25 cellular contexts compared by ENCODE assay signal in genomic region chr22:36544107-36544620, GRCh38. TPM values are rescaled to one million over a fixed set of nuclear protein-coding genes. Genes with fewer than 3 reads are reported as not detected.
A peak's percentile ranks its signal among the peaks of the same experiment; 100 is the strongest.
DNase-seq lines count a peak whose midpoint lies in the region; ATAC-seq, FAIRE-seq and TF ChIP-seq lines count a peak whose summit lies in the region.
"Had no signal": no experiment of that assay in that cellular context is flagged by ENCODE, and none has a peak within 500 bp of the region (broad histone marks: within the 10 kb centered on the region; RNA-seq: fewer than 3 reads in every experiment).

No MANE protein-coding gene starts in this region.

- CTCF ChIA-PET in naive thymus-derived CD4-positive, alpha-beta T cell (lab: Charles Lee), result no interaction called here

- H3K9ac ChIP-seq in astrocyte (ENCODE audit: low read length), result no peak overlapping the region

- H2AFZ ChIP-seq in astrocyte (ENCODE audit: low read depth, low read length), result no peak overlapping the region
- H2AFZ ChIP-seq: GM23338 had no signal

- no peak for FAIRE-seq in astrocyte (lab: Jason Lieb, UNC)

- peaks cover 3% of the 10 kb centered on the region for H3K27me3 Mint-ChIP-seq in astrocyte (ENCODE audit: low read depth, unreplicated experiment)
- H3K27me3 Mint-ChIP-seq in naive thymus-derived CD4-positive, alpha-beta T cell, result peaks cover 0 to 16% (median 9%) of the 10 kb centered on the region in 5 donors

- no peaks in the 10 kb centered on the region for H3K9me3 Mint-ChIP-seq in astrocyte (ENCODE audit: unreplicated experiment)
- no peaks in the 10 kb centered on the region for H3K9me3 Mint-ChIP-seq in naive thymus-derived CD4-positive, alpha-beta T cell
- H3K9me3 Mint-ChIP-seq: activated naive CD4-positive, alpha-beta T cell treated with anti-CD3 and anti-CD28 coated beads, Interleukin-2, amount 50 U/mL, for 72 hours; activated T-cell treated with anti-CD3 and anti-CD28 coated beads, Interleukin-2, amount 50 U/mL, for 4 hours; endodermal cell; GM23338; mesothelial cell of epicardium had no signal

- peaks cover 19% of the 10 kb centered on the region for H3K4me1 Mint-ChIP-seq in astrocyte (ENCODE audit: low read depth, unreplicated experiment)
- peaks cover 0 to 36% (median 5%) of the 10 kb centered on the region in 7 donors for H3K4me1 Mint-ChIP-seq in naive thymus-derived CD4-positive, alpha-beta T cell

- peak overlapping the region; percentile 12 for H3K4me2 ChIP-seq in astrocyte (ENCODE audit: low read length)
- H3K4me2 ChIP-seq: GM23338, smooth muscle cell had no signal

- no peaks in the 10 kb centered on the region for H3K27me3 ChIP-seq in astrocyte (ENCODE audit: insufficient read depth, low read length)
- H3K27me3 ChIP-seq in foreskin keratinocyte, result no peaks in the 10 kb centered on the region
- no peaks in the 10 kb centered on the region for H3K27me3 ChIP-seq in naive thymus-derived CD4-positive, alpha-beta T cell (ENCODE audit: control insufficient read depth in 2 of 2, insufficient read depth in 2 of 2, low read length in 2 of 2)
- H3K27me3 ChIP-seq: colonic mucosa had no signal

- H3K9me3 ChIP-seq in astrocyte (ENCODE audit: insufficient read depth, low read depth, low read length), result no peaks in the 10 kb centered on the region
- H3K9me3 ChIP-seq in naive thymus-derived CD4-positive, alpha-beta T cell (ENCODE audit: control insufficient read depth in 2 of 3, low read length in 3 of 3), result no peaks in the 10 kb centered on the region
- H3K9me3 ChIP-seq: colonic mucosa, prostate gland, stomach had no signal

- H3K27ac ChIP-seq in astrocyte (ENCODE audit: low read depth, low read length), result no peak overlapping the region
- no peak overlapping the region for H3K27ac ChIP-seq in foreskin keratinocyte
- no peak overlapping the region for H3K27ac ChIP-seq in naive thymus-derived CD4-positive, alpha-beta T cell (ENCODE audit: low read depth, low read length)
- H3K27ac ChIP-seq: colonic mucosa, prostate gland, stomach had no signal

- POLR2A ChIA-PET in naive thymus-derived CD4-positive, alpha-beta T cell (lab: Charles Lee), result interaction anchor here (0.6 kb wide), 1 partner anchor 1042 kb away, joined by 3 read pairs; no protein-coding TSS in a partner anchor

- H3K36me3 Mint-ChIP-seq in astrocyte (ENCODE audit: low read depth, unreplicated experiment), result peaks cover 2% of the 10 kb centered on the region
- no peaks in the 10 kb centered on the region for H3K36me3 Mint-ChIP-seq in naive thymus-derived CD4-positive, alpha-beta T cell
- H3K36me3 Mint-ChIP-seq: activated naive CD4-positive, alpha-beta T cell treated with anti-CD3 and anti-CD28 coated beads, Interleukin-2, amount 50 U/mL, for 72 hours; mesothelial cell of epicardium had no signal

- H3K27ac Mint-ChIP-seq in astrocyte (ENCODE audit: unreplicated experiment), result no peak overlapping the region
- H3K27ac Mint-ChIP-seq in naive thymus-derived CD4-positive, alpha-beta T cell, result peak overlapping the region in 2 of 9 donors; percentile 23 to 51
- H3K27ac Mint-ChIP-seq: activated naive CD4-positive, alpha-beta T cell treated with anti-CD3 and anti-CD28 coated beads, Interleukin-2, amount 50 U/mL, for 72 hours; CD8-positive, alpha-beta memory T cell; endodermal cell; GM23338; mesothelial cell of epicardium had no signal

- TF ChIP-seq CTCF in AG10803 (conservative IDR thresholded peaks at IDR 0.05; ENCODE audit: low read length) (no peak), astrocyte (IDR thresholded peaks at IDR 0.05; ENCODE audit: insufficient read depth, low read depth, low read length) (no peak), foreskin keratinocyte (conservative IDR thresholded peaks at IDR 0.05) (no peak)

- no peaks in the 10 kb centered on the region for H3K36me3 ChIP-seq in astrocyte (ENCODE audit: insufficient read depth, low read length)
- H3K36me3 ChIP-seq in naive thymus-derived CD4-positive, alpha-beta T cell (ENCODE audit: control insufficient read depth in 2 of 3, insufficient read depth in 3 of 3, low read length in 3 of 3), result no peaks in the 10 kb centered on the region
- H3K36me3 ChIP-seq: colonic mucosa, prostate gland, stomach had no signal

- no peaks in the 10 kb centered on the region for H4K20me1 ChIP-seq in astrocyte (ENCODE audit: insufficient read depth, low read length)

- intact Hi-C loops in naive thymus-derived CD4-positive, alpha-beta T cell (cut with micrococcal nuclease), result no loop called here

- H3K79me2 ChIP-seq in astrocyte (ENCODE audit: insufficient read depth, low read length), result no peaks in the 10 kb centered on the region

- no peak overlapping the region for H3K4me3 Mint-ChIP-seq in astrocyte (ENCODE audit: unreplicated experiment)
- no peak overlapping the region for H3K4me3 Mint-ChIP-seq in naive thymus-derived CD4-positive, alpha-beta T cell
- H3K4me3 Mint-ChIP-seq: activated T-cell treated with anti-CD3 and anti-CD28 coated beads, Interleukin-2, amount 50 U/mL, for 4 hours; CD8-positive, alpha-beta memory T cell; endodermal cell; GM23338; mesothelial cell of epicardium had no signal

- H3K4me1 ChIP-seq in astrocyte (ENCODE audit: insufficient read depth, low read length) (peaks cover 33% of the 10 kb centered on the region), foreskin keratinocyte (peaks cover 20% of the 10 kb centered on the region)
- H3K4me1 ChIP-seq in naive thymus-derived CD4-positive, alpha-beta T cell (ENCODE audit: control insufficient read depth in 2 of 2, insufficient read depth in 2 of 2, low read length in 2 of 2), result no peaks in the 10 kb centered on the region
- H3K4me1 ChIP-seq: colonic mucosa, prostate gland had no signal

- ATAC-seq in foreskin keratinocyte (no peak), HG02588 (IDR thresholded peaks at IDR 0.05; ENCODE audit: unreplicated experiment) (no peak)
- ATAC-seq in naive thymus-derived CD4-positive, alpha-beta T cell, result no peak
- ATAC-seq: activated naive CD4-positive, alpha-beta T cell treated with anti-CD3 and anti-CD28 coated beads, Interleukin-2, amount 50 U/mL, for 72 hours; activated T-cell treated with anti-CD3 and anti-CD28 coated beads, Interleukin-2, amount 50 U/mL, for 4 hours; GM23338; left cardiac atrium had no signal

- DNase-seq in AG10803 (ENCODE audit: low read depth) (peak; percentile 64), LHCN-M2 (ENCODE audit: low read depth) (peak; percentile 90), astrocyte (ENCODE audit: low read depth) (peak; percentile 59), foreskin keratinocyte (peak; percentile 45 to 48), iPS-NIHi11 (ENCODE audit: low spot score) (no peak), middle frontal gyrus (ENCODE audit: extremely low spot score, low spot score) (no peak)
- no peak for DNase-seq in naive thymus-derived CD4-positive, alpha-beta T cell
- DNase-seq: activated T-cell treated with anti-CD3 and anti-CD28 coated beads, Interleukin-2, amount 50 U/mL, for 4 hours; CD8-positive, alpha-beta memory T cell; colonic mucosa; DMS79 treated with DMSO at 0.1 percent for 48 hours; endodermal cell; left cardiac atrium; NCI-H1436 treated with DMSO at 0.1 percent for 48 hours; NCI-H526; SIG-M5; stimulated activated CD4-positive, alpha-beta T cell treated with anti-CD3 and anti-CD28 coated beads, Interleukin-4, amount 100 ng/mL, for 1 hour; stomach; T-helper 1 cell had no signal

- H3K4me3 ChIP-seq in AG10803 (ENCODE audit: low read length) (no peak overlapping the region), astrocyte (ENCODE audit: insufficient read depth, low read depth, low read length) (no peak overlapping the region)
- no peak overlapping the region for H3K4me3 ChIP-seq in naive thymus-derived CD4-positive, alpha-beta T cell (ENCODE audit: low read length)
- H3K4me3 ChIP-seq: colonic mucosa, GM23338, prostate gland, smooth muscle cell, stomach had no signal

RNA-seq across cellular contexts. Expression of gene EIF3D, which starts 15.2 kb away (rescaled TPM):
- total RNA-seq in LHCN-M2 (2014; rRNA removed), result 455 and 528 TPM in 2 replicates
- polyA plus RNA-seq in LHCN-M2 (2012), result 244 TPM
- 147 and 168 TPM in 2 replicates for total RNA-seq in astrocyte
- 264 and 268 TPM in 2 replicates for total RNA-seq in foreskin keratinocyte
- 258 and 261 TPM in 2 replicates for polyA plus RNA-seq in foreskin keratinocyte
- 100 to 1,000 TPM; 220 to 257 (median 232) TPM for total RNA-seq in naive thymus-derived CD4-positive, alpha-beta T cell
- 100 to 1,000 TPM; 163 to 191 TPM for polyA plus RNA-seq in naive thymus-derived CD4-positive, alpha-beta T cell

RNA-seq across cellular contexts. Expression of gene FOXRED2, which starts 37.3 kb away (rescaled TPM):
- 14.8 and 19.5 TPM in 2 replicates for total RNA-seq in LHCN-M2 (2014; rRNA removed)
- polyA plus RNA-seq in LHCN-M2 (2012), result 12.6 TPM
- total RNA-seq in astrocyte, result 5.3 and 5.9 TPM in 2 replicates
- total RNA-seq in foreskin keratinocyte, result 5.7 and 6.2 TPM in 2 replicates
- polyA plus RNA-seq in foreskin keratinocyte, result 2.5 and 3.2 TPM in 2 replicates
- 10 to 100 TPM in 3 of 5 experiments, 1 to 10 TPM in 2; 2.3 to 13.1 (median 11.4) TPM for total RNA-seq in naive thymus-derived CD4-positive, alpha-beta T cell
- polyA plus RNA-seq in naive thymus-derived CD4-positive, alpha-beta T cell, result 1 to 10 TPM; 2.3 to 5.6 TPM

Comparison
In these comparisons a context has a peak if more than half of its experiments do, and no peak if none do; other contexts are left out.
1. DNase-seq: peak in AG10803 (single experiment), LHCN-M2 (single experiment), astrocyte (single experiment) and foreskin keratinocyte (2 of 2); none in iPS-NIHi11 (single experiment), naive thymus-derived CD4-positive, alpha-beta T cell (0 of 9) and middle frontal gyrus (single experiment).